Comparison of ENCODE assay signal across 1 cellular context in the genomic region with DNA sequence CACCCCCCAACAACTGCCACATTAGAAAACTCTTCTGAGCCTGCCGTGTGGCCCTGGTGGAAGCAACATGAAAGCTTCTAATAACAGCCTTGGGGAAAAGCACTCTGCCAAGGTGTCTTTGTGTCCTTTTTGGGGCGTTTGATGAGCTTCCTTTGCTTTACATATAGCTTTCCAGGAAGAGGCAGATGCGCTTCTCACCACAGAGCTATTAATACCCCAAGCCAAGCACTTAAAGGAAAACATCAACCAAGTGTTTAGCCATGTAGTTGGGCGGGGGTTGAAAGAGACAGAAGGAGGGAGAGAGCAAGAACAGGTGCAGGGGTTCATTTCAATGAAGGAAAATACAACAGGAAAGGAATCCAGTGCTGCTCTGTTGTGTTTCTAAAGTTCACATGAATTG.
TF ChIP-seq lines count a peak whose summit lies in the region.

No MANE protein-coding gene starts in this region.

TF ChIP-seq in SK-N-SH, 30 proteins besides CTCF, POLR2A, EP300 and RAD21:
- TF ChIP-seq, protein P1, sequence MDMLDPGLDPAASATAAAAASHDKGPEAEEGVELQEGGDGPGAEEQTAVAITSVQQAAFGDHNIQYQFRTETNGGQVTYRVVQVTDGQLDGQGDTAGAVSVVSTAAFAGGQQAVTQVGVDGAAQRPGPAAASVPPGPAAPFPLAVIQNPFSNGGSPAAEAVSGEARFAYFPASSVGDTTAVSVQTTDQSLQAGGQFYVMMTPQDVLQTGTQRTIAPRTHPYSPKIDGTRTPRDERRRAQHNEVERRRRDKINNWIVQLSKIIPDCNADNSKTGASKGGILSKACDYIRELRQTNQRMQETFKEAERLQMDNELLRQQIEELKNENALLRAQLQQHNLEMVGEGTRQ (IDR thresholded peaks at IDR 0.05; ENCODE audit: borderline replicate concordance, low read depth, low read length) = no peak
- TF ChIP-seq YY1 (IDR thresholded peaks at IDR 0.05; ENCODE audit: low read depth) = no peak
- no peak for TF ChIP-seq POLR2AphosphoS5 (IDR thresholded peaks at IDR 0.05; ENCODE audit: low read depth, low read length)
- no peak for TF ChIP-seq RCOR1 (IDR thresholded peaks at IDR 0.05; ENCODE audit: low read length)
- TF ChIP-seq MEF2A (IDR thresholded peaks at IDR 0.05; ENCODE audit: borderline replicate concordance, low read depth) = no peak
- TF ChIP-seq, protein P2, sequence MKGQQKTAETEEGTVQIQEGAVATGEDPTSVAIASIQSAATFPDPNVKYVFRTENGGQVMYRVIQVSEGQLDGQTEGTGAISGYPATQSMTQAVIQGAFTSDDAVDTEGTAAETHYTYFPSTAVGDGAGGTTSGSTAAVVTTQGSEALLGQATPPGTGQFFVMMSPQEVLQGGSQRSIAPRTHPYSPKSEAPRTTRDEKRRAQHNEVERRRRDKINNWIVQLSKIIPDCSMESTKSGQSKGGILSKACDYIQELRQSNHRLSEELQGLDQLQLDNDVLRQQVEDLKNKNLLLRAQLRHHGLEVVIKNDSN (IDR thresholded peaks at IDR 0.05; ENCODE audit: borderline replicate concordance, low read depth) = no peak
- no peak for TF ChIP-seq TAF1 (IDR thresholded peaks at IDR 0.05; ENCODE audit: borderline replicate concordance, low read depth, low read length)
- no peak for TF ChIP-seq GATA2 (CRISPR knock-in tag; IDR thresholded peaks at IDR 0.05)
- no peak for TF ChIP-seq FOSL2 (IDR thresholded peaks at IDR 0.05; ENCODE audit: borderline replicate concordance, low read depth)
- no peak for TF ChIP-seq FOXJ3 (CRISPR knock-in tag; IDR thresholded peaks at IDR 0.05)
- no peak for TF ChIP-seq NRF1 (IDR thresholded peaks at IDR 0.05; ENCODE audit: low read depth, low read length)
TF ChIP-seq in SK-N-SH: peak in this region for 0.
